8 cellular contexts compared by ENCODE assay signal in genomic region chr13:114117341-114117874, GRCh38. TPM values are rescaled to one million over a fixed set of nuclear protein-coding genes. Genes with fewer than 3 reads are reported as not detected.
DNase-seq lines count a peak whose midpoint lies in the region; ATAC-seq, FAIRE-seq and TF ChIP-seq lines count a peak whose summit lies in the region.
"Not testable (repeated sequence)": the region's sequence is repeated elsewhere in the genome, so short reads cannot be mapped to it uniquely, and the experiment has no call there.

No MANE protein-coding gene starts in this region.

- not testable (repeated sequence) for H3K9ac ChIP-seq in H1 (replicated peaks in 1 of 4; ENCODE audit: extremely low read depth in 1 of 4, low read depth in 3 of 4, low read length in 3 of 4); HepG2 (ENCODE audit: insufficient read depth, low read depth, low read length); skeletal muscle satellite cell (ENCODE audit: low read depth, low read length)
- H3K9ac ChIP-seq in neuronal stem cell (ENCODE audit: low read depth, low read length, poor library complexity) = peak overlapping the region; percentile 70

- H2BK20ac ChIP-seq in H1 (ENCODE audit: low read length) = peak overlapping the region; percentile 94

- H3K4me3 ChIP-seq in Caco-2 (ENCODE audit: low read depth, low read length); H1 (ENCODE audit: extremely low read depth in 1 of 4, insufficient read depth in 2 of 4, low read depth in 3 of 4, low read length in 4 of 4); HepG2 (replicated peaks in 1 of 3; ENCODE audit: insufficient read depth in 1 of 3, low read depth in 2 of 3, low read length in 3 of 3); aorta (ENCODE audit: low read length in 2 of 2): not testable (repeated sequence)
- H3K4me3 ChIP-seq in neuronal stem cell (ENCODE audit: low read length in 2 of 2) (peak overlapping the region in 1 of 2 donors; percentile 69), skeletal muscle satellite cell (ENCODE audit: low read length) (peak overlapping the region; percentile 49)

- H3K4ac ChIP-seq in H1 (replicated peaks; ENCODE audit: insufficient read length, low read depth, low read length); neuronal stem cell (ENCODE audit: low read length): not testable (repeated sequence)

- H3K4me3 Mint-ChIP-seq in Caco-2 (ENCODE audit: unreplicated experiment); T-helper 17 cell; activated naive CD4-positive, alpha-beta T cell treated with anti-CD3 and anti-CD28 coated beads, Interleukin-2, amount 10 ng/mL, durations not matched to agents 7 days and 5 days: not testable (repeated sequence)

- H2AFZ ChIP-seq in H1 (ENCODE audit: low read length); HepG2 (ENCODE audit: low read length); neuronal stem cell (ENCODE audit: low read length): not testable (repeated sequence)

- H4K91ac ChIP-seq in H1 (replicated peaks; ENCODE audit: insufficient read length, low read length); neuronal stem cell (ENCODE audit: low read depth, low read length, poor library complexity): not testable (repeated sequence)

- H2BK120ac ChIP-seq in H1 (replicated peaks; ENCODE audit: low read depth, low read length); neuronal stem cell (ENCODE audit: low read depth, low read length): not testable (repeated sequence)

- H3K4me2 ChIP-seq in H1 (ENCODE audit: insufficient read depth in 1 of 2, low read depth in 2 of 2, low read length in 2 of 2); HepG2 (ENCODE audit: low read depth, low read length); neuronal stem cell (ENCODE audit: insufficient read depth, low read length, poor library complexity, severe bottlenecking): not testable (repeated sequence)
- peak overlapping the region; percentile 80 for H3K4me2 ChIP-seq in skeletal muscle satellite cell (ENCODE audit: low read length)

- not testable (repeated sequence) for ATAC-seq in T-helper 17 cell; HepG2; aorta (ENCODE audit: low FRiP score)

- H2AK5ac ChIP-seq in H1 (ENCODE audit: low read depth, low read length) (peak overlapping the region; percentile 97), neuronal stem cell (ENCODE audit: low read depth, low read length) (peak overlapping the region; percentile 86)

- intact Hi-C loops in Caco-2 (cut with micrococcal nuclease; ENCODE audit: unreplicated experiment) = loop anchor here (10.0 kb wide), 1 partner anchor 53 kb away; no protein-coding TSS in a partner anchor
- intact Hi-C loops in HepG2 (cut with micrococcal nuclease; ENCODE audit: unreplicated experiment); aorta (cut with DNase I): not testable (repeated sequence)

- peaks cover 33% of the 10 kb centered on the region for H3K4me1 ChIP-seq in Caco-2
- peaks cover 9 to 26% (median 18%) of the 10 kb centered on the region in 4 experiments for H3K4me1 ChIP-seq in H1 (replicated peaks in 1 of 4; ENCODE audit: control insufficient read depth in 3 of 4, insufficient read depth in 4 of 4, low read length in 3 of 4)
- H3K4me1 ChIP-seq in HepG2 (ENCODE audit: insufficient read depth, low read length) = peaks cover 34% of the 10 kb centered on the region
- H3K4me1 ChIP-seq in neuronal stem cell (ENCODE audit: control insufficient read depth in 2 of 2, insufficient read depth in 1 of 2, low read depth in 1 of 2, low read length in 2 of 2) = peaks cover 30 to 42% of the 10 kb centered on the region in 2 donors
- peaks cover 75% of the 10 kb centered on the region for H3K4me1 ChIP-seq in skeletal muscle satellite cell (ENCODE audit: control insufficient read depth, insufficient read depth, low read length)
- not testable (repeated sequence) for H3K4me1 ChIP-seq in aorta (ENCODE audit: control insufficient read depth in 1 of 2, insufficient read depth in 2 of 2, low read length in 2 of 2)

- not testable (repeated sequence) for H3K27me3 ChIP-seq in Caco-2 (replicated peaks; ENCODE audit: control insufficient read depth, insufficient read depth, low read length); H1 (replicated peaks in 1 of 4; ENCODE audit: control insufficient read depth in 3 of 4, extremely low read depth in 1 of 4, insufficient read depth in 3 of 4, low read length in 3 of 4); neuronal stem cell (ENCODE audit: control insufficient read depth in 3 of 3, insufficient read depth in 3 of 3, low read depth in 1 of 3, low read length in 3 of 3); skeletal muscle satellite cell (ENCODE audit: control insufficient read depth, insufficient read depth, low read length); aorta (ENCODE audit: control insufficient read depth in 1 of 2, insufficient read depth in 2 of 2, low read length in 1 of 2)
- peaks cover 0 to 37% of the 10 kb centered on the region in 2 experiments; a peak in 4 of 5 replicates for H3K27me3 ChIP-seq in HepG2 (ENCODE audit: control insufficient read depth in 1 of 2, insufficient read depth in 2 of 2, low read length in 2 of 2)

- H3K9me3 Mint-ChIP-seq in Caco-2 (ENCODE audit: unreplicated experiment); activated naive CD4-positive, alpha-beta T cell treated with anti-CD3 and anti-CD28 coated beads, Interleukin-2, amount 10 ng/mL, durations not matched to agents 7 days and 5 days: not testable (repeated sequence)

- not testable (repeated sequence) for H3K36me3 Mint-ChIP-seq in Caco-2 (ENCODE audit: insufficient read depth, unreplicated experiment); T-helper 17 cell (ENCODE audit: low read depth)
- H3K36me3 Mint-ChIP-seq in activated naive CD4-positive, alpha-beta T cell treated with anti-CD3 and anti-CD28 coated beads, Interleukin-2, amount 10 ng/mL, durations not matched to agents 7 days and 5 days = peaks cover 61% of the 10 kb centered on the region

- H3K27ac Mint-ChIP-seq in Caco-2 (ENCODE audit: unreplicated experiment) (peak overlapping the region; percentile 45), T-helper 17 cell (peak overlapping the region; percentile 91)
- peak overlapping the region; percentile 80 for H3K27ac Mint-ChIP-seq in activated naive CD4-positive, alpha-beta T cell treated with anti-CD3 and anti-CD28 coated beads, Interleukin-2, amount 10 ng/mL, durations not matched to agents 7 days and 5 days

- peak overlapping the region; percentile 94; the same call in 1 of the 2 replicates for H2BK12ac ChIP-seq in H1 (ENCODE audit: low read depth, low read length)
- H2BK12ac ChIP-seq in neuronal stem cell (ENCODE audit: low read length) = peak overlapping the region; percentile 99

- TF ChIP-seq CTCF in Caco-2 (IDR thresholded peaks at IDR 0.05; ENCODE audit: insufficient read depth in 1 of 2, low read depth in 1 of 2, low read length in 1 of 2, severe bottlenecking in 1 of 2, unreplicated experiment in 1 of 2); H1 (IDR thresholded peaks at IDR 0.05; ENCODE audit: control extremely low read depth in 1 of 3, insufficient read depth in 1 of 3, low read depth in 1 of 3, low read length in 3 of 3); HepG2 (CRISPR knock-in tag; IDR thresholded peaks at IDR 0.05): not testable (repeated sequence)

- CTCF ChIA-PET in Caco-2 (lab: Charles Lee); activated naive CD4-positive, alpha-beta T cell treated with anti-CD3 and anti-CD28 coated beads, Interleukin-2, amount 10 ng/mL, durations not matched to agents 7 days and 5 days (lab: Charles Lee); H1 (lab: Charles Lee; ENCODE audit: partially characterized antibody); HepG2 (lab: Yijun Ruan, JAX; ENCODE audit: low intra/inter-chr PET ratio, low total read pairs): not testable (repeated sequence)

- H3K27ac ChIP-seq in H1 (ENCODE audit: low read depth, low read length); HepG2 (ENCODE audit: extremely low read length, insufficient read depth, low read length); neuronal stem cell (replicated peaks; ENCODE audit: low read length); aorta (ENCODE audit: low read depth in 1 of 2, low read length in 2 of 2): not testable (repeated sequence)

- H4K20me1 ChIP-seq in H1 (replicated peaks in 1 of 2; ENCODE audit: control insufficient read depth in 1 of 2, insufficient read depth in 2 of 2, low read length in 2 of 2) = peaks cover 3 to 11% of the 10 kb centered on the region in 2 experiments
- H4K20me1 ChIP-seq in HepG2 (ENCODE audit: insufficient read depth, low read length) = not testable (repeated sequence)

- TF ChIP-seq POLR2A in H1 (IDR thresholded peaks at IDR 0.05; ENCODE audit: control extremely low read depth in 1 of 2, low read depth in 2 of 2, low read length in 2 of 2); HepG2 (IDR thresholded peaks at IDR 0.05; ENCODE audit: insufficient read depth in 1 of 2, low read depth in 2 of 2, low read length in 2 of 2): not testable (repeated sequence)

- DNase-seq in Caco-2 (peak in 1 of 2 experiments; percentile 9), aorta (peak; percentile 35 to 43)
- not testable (repeated sequence) for DNase-seq in T-helper 17 cell; activated naive CD4-positive, alpha-beta T cell treated with anti-CD3 and anti-CD28 coated beads, Interleukin-2, amount 10 ng/mL, durations not matched to agents 7 days and 5 days; H1 (ENCODE audit: low read depth in 1 of 2, low spot score in 2 of 2); HepG2 (ENCODE audit: low spot score); neuronal stem cell (ENCODE audit: low spot score)

- in situ Hi-C loops in HepG2 (cut with HindIII; ENCODE audit: extremely low pct_ligation_motif_present, low pct_unique_long_range_greater_than_20kb) = not testable (repeated sequence)

- H3K79me1 ChIP-seq in H1 (ENCODE audit: low read depth, low read length) = peaks cover 11% of the 10 kb centered on the region
- H3K79me1 ChIP-seq in neuronal stem cell (ENCODE audit: low read depth, low read length) = peaks cover 20% of the 10 kb centered on the region

- H3K9me3 ChIP-seq in Caco-2; T-helper 17 cell (ENCODE audit: control insufficient read depth, low read length, poor library complexity, severe bottlenecking); H1 (ENCODE audit: insufficient read depth in 2 of 2, low read depth in 1 of 2, low read length in 1 of 2); HepG2 (ENCODE audit: low read length); neuronal stem cell (replicated peaks in 1 of 2; ENCODE audit: control insufficient read depth in 2 of 2, insufficient read depth in 1 of 2, low read depth in 1 of 2, low read length in 2 of 2); skeletal muscle satellite cell (replicated peaks; ENCODE audit: low read length); aorta (ENCODE audit: control insufficient read depth, low read length): not testable (repeated sequence)

- not testable (repeated sequence) for TF ChIP-seq RAD21 in H1 (IDR thresholded peaks at IDR 0.05 in 1 of 2, conservative IDR thresholded peaks at IDR 0.05 in 1 of 2; ENCODE audit: low read depth in 2 of 2, low read length in 2 of 2); HepG2 (CRISPR knock-in tag; IDR thresholded peaks at IDR 0.05)

- not testable (repeated sequence) for H3K27me3 Mint-ChIP-seq in Caco-2 (ENCODE audit: insufficient read depth, unreplicated experiment); T-helper 17 cell; activated naive CD4-positive, alpha-beta T cell treated with anti-CD3 and anti-CD28 coated beads, Interleukin-2, amount 10 ng/mL, durations not matched to agents 7 days and 5 days

- POLR2A ChIA-PET in Caco-2 (lab: Charles Lee); H1 (lab: Charles Lee; ENCODE audit: partially characterized antibody); HepG2 (lab: Yijun Ruan, JAX): not testable (repeated sequence)

- peaks cover 0 to 27% of the 10 kb centered on the region in 2 experiments; a peak in 2 of 4 replicates for H3K79me2 ChIP-seq in H1 (ENCODE audit: control insufficient read depth in 1 of 2, insufficient read depth in 2 of 2, low read length in 2 of 2)
- not testable (repeated sequence) for H3K79me2 ChIP-seq in HepG2 (ENCODE audit: insufficient read depth, low read length)

- H3K36me3 ChIP-seq in Caco-2 (ENCODE audit: control insufficient read depth, insufficient read depth, low read length); H1 (ENCODE audit: control insufficient read depth in 2 of 4, insufficient read depth in 4 of 4, low read length in 3 of 4); HepG2 (replicated peaks in 1 of 2; ENCODE audit: control insufficient read depth in 1 of 2, insufficient read depth in 2 of 2, low read length in 2 of 2); aorta (ENCODE audit: control insufficient read depth in 1 of 2, insufficient read depth in 2 of 2, low read length in 1 of 2): not testable (repeated sequence)
- H3K36me3 ChIP-seq in neuronal stem cell (replicated peaks in 1 of 2; ENCODE audit: control insufficient read depth in 2 of 2, insufficient read depth in 2 of 2, low read length in 2 of 2) (peaks cover 0 to 18% of the 10 kb centered on the region in 2 donors), skeletal muscle satellite cell (ENCODE audit: insufficient read depth, low read length) (peaks cover 11% of the 10 kb centered on the region)

- TF ChIP-seq EP300 in H1 (IDR thresholded peaks at IDR 0.05; ENCODE audit: borderline replicate concordance in 1 of 2, low read depth in 2 of 2, low read length in 2 of 2); HepG2 (IDR thresholded peaks at IDR 0.05; ENCODE audit: low read depth in 2 of 2, low read length in 2 of 2); HepG2 (CRISPR knock-in tag; IDR thresholded peaks at IDR 0.05; ENCODE audit: borderline replicate concordance): not testable (repeated sequence)

- H4K5ac ChIP-seq in H1 (ENCODE audit: insufficient read length, low read depth, low read length) = not testable (repeated sequence)

- H3K14ac ChIP-seq in H1 (ENCODE audit: insufficient read length) = not testable (repeated sequence)
- peak overlapping the region; percentile 90 for H3K14ac ChIP-seq in neuronal stem cell (ENCODE audit: low read length)

- H3K4me1 Mint-ChIP-seq in Caco-2 (ENCODE audit: low read depth, unreplicated experiment) (peaks cover 20% of the 10 kb centered on the region), T-helper 17 cell (peaks cover 44% of the 10 kb centered on the region)
- H3K4me1 Mint-ChIP-seq in activated naive CD4-positive, alpha-beta T cell treated with anti-CD3 and anti-CD28 coated beads, Interleukin-2, amount 10 ng/mL, durations not matched to agents 7 days and 5 days = peaks cover 73% of the 10 kb centered on the region

- 95% methylated on average over 20 of the region's 20 CpGs; no CpG with 5 or more reads in 1 of the 2 experiments for WGBS in H1 (ENCODE audit: extremely low coverage in 1 of 2, insufficient coverage in 1 of 2, insufficient read length in 1 of 2, insufficient replicate concordance in 2 of 2, low coverage in 1 of 2, low lambda C conversion rate in 2 of 2, missing lambda C conversion rate in 1 of 2), 2 experiments
- WGBS in HepG2 (ENCODE audit: low lambda C conversion rate) = 52% methylated on average over 20 of the region's 20 CpGs
- WGBS in neuronal stem cell (ENCODE audit: extremely low coverage in 2 of 2, insufficient read length in 2 of 2, insufficient replicate concordance in 1 of 2), 2 donors = no CpG with 5 or more reads among the region's 20 CpGs
- 87 to 92% methylated on average over 20 of the region's 20 CpGs for WGBS in aorta, 2 donors

- H4K8ac ChIP-seq in H1 (ENCODE audit: extremely low read depth, insufficient read depth, low read length) = not testable (repeated sequence)
- peak overlapping the region; percentile 43 for H4K8ac ChIP-seq in neuronal stem cell (ENCODE audit: low read depth, low read length)

- peak overlapping the region; percentile 89 for H2BK15ac ChIP-seq in H1 (ENCODE audit: low read length)
- H2BK15ac ChIP-seq in neuronal stem cell (ENCODE audit: low read length) = not testable (repeated sequence)

- peak overlapping the region; percentile 91 for H2BK5ac ChIP-seq in H1 (ENCODE audit: low read depth, low read length)
- not testable (repeated sequence) for H2BK5ac ChIP-seq in neuronal stem cell (ENCODE audit: low read length)

- FAIRE-seq in H1 (lab: Jason Lieb, UNC); HepG2 (lab: Jason Lieb, UNC): not testable (repeated sequence)

- BruUV-seq in Caco-2 (replicated peaks; lab: Mats Ljungman, UMichigan); HepG2 (replicated peaks; lab: Mats Ljungman, UMichigan): not testable (repeated sequence)

- not testable (repeated sequence) for H3K18ac ChIP-seq in H1 (ENCODE audit: extremely low read depth, low read length)
- peak overlapping the region; percentile 91 for H3K18ac ChIP-seq in neuronal stem cell (ENCODE audit: low read length)

- H3K56ac ChIP-seq in H1 (replicated peaks; ENCODE audit: insufficient read length, low read depth, low read length) = not testable (repeated sequence)

- H3K23ac ChIP-seq in H1 (ENCODE audit: insufficient read length); neuronal stem cell (ENCODE audit: low read depth, low read length, poor library complexity): not testable (repeated sequence)

- not testable (repeated sequence) for H3K23me2 ChIP-seq in H1 (ENCODE audit: low read depth, low read length)

RNA-seq across cellular contexts. Expression of gene RASA3, which starts 15.0 kb away (rescaled TPM):
- total RNA-seq in Caco-2 (2022) (0.88 and 0.95 TPM in 2 replicates), T-helper 17 cell (100 to 1,000 TPM; 204 to 215 TPM), HepG2 (2016; rRNA removed; fragmentation: Illumina TruSeq; extraction: Trizol) (not detected in 2 replicates), aorta (10 to 100 TPM; 34.8 to 42.3 TPM)
- 21.9 TPM in 2 replicates for total RNA-seq in H1 (2021; fragmentation: NEBNext Ultra II Directional; extraction: Animal tissue kit (Norgen Biotek cat#: 25700))
- polyA plus RNA-seq in H1 (2011; rRNA removed) (7.5 and 11.0 TPM in 2 replicates), HepG2 (2011; rRNA removed) (0.05 and 0.07 TPM in 2 replicates), aorta (10 to 100 TPM in 1 of 2 donors, 1 to 10 TPM in 1; 8.1 to 23.0 TPM)
- polyA plus RNA-seq in H1 (2011; cell fraction: cytosol; rRNA removed) = 12.9 TPM
- 15.0 TPM for polyA plus RNA-seq in H1 (2011; cell fraction: nucleus; rRNA removed)
- polyA plus RNA-seq in H1 (2012, experiment 1 of 2) = 11.8 to 14.5 TPM (median 13.4 TPM) in 4 replicates
- 7.7 TPM for polyA plus RNA-seq in H1 (2012, experiment 2 of 2)
- polyA plus RNA-seq in H1 (2013, experiment 1 of 2) = 11.2 TPM
- 11.4 TPM for polyA plus RNA-seq in H1 (2013, experiment 2 of 2)
- polyA minus RNA-seq in H1 (2011; rRNA and poly(A)+ RNA removed) = 10.6 and 10.8 TPM in 2 replicates
- polyA minus RNA-seq in H1 (2011; cell fraction: cytosol; rRNA and poly(A)+ RNA removed) = 11.4 TPM
- 6.9 TPM for polyA minus RNA-seq in H1 (2011; cell fraction: nucleus; rRNA and poly(A)+ RNA removed)
- total RNA-seq in HepG2 (2016; cell fraction: cytosol; rRNA removed; fragmentation: Illumina TruSeq; extraction: Trizol; ENCODE audit: low read depth) = not detected in 2 replicates
- total RNA-seq in HepG2 (2016; cell fraction: insoluble cytoplasmic fraction; rRNA removed; fragmentation: Illumina TruSeq; extraction: Trizol) = 0.06 and 0.09 TPM in 2 replicates
- not detected in 2 replicates for total RNA-seq in HepG2 (2016; cell fraction: membrane; rRNA removed; fragmentation: Illumina TruSeq; extraction: Trizol)
- total RNA-seq in HepG2 (2016; cell fraction: nucleus; rRNA removed; fragmentation: Illumina TruSeq; extraction: Trizol) = 0.09 TPM in 1 of 2 replicates, not detected in the other
- 0.09 TPM in 2 replicates for polyA plus RNA-seq in HepG2 (2011; cell fraction: cytosol; rRNA removed)
- polyA plus RNA-seq in HepG2 (2011; cell fraction: nucleus; rRNA removed) = 0.14 and 0.21 TPM in 2 replicates
- 0.04 TPM in 1 of 2 replicates, not detected in the other for polyA plus RNA-seq in HepG2 (2012)
- polyA plus RNA-seq in HepG2 (2016; cell fraction: cytosol; fragmentation: Illumina TruSeq; extraction: Trizol; ENCODE audit: low read depth) = not detected in 2 replicates
- not detected in 2 replicates for polyA plus RNA-seq in HepG2 (2016; cell fraction: insoluble cytoplasmic fraction; fragmentation: Illumina TruSeq; extraction: Trizol; ENCODE audit: low read depth)
- not detected in 2 replicates for polyA plus RNA-seq in HepG2 (2016; cell fraction: membrane; fragmentation: Illumina TruSeq; extraction: Trizol; ENCODE audit: low read depth)
- polyA plus RNA-seq in HepG2 (2016; cell fraction: nucleus; fragmentation: Illumina TruSeq; extraction: Trizol; ENCODE audit: insufficient read depth, low read depth) = 0.11 TPM in 1 of 2 replicates, not detected in the other
- 0.20 and 10.0 TPM in 2 replicates for polyA minus RNA-seq in HepG2 (2011; rRNA and poly(A)+ RNA removed; ENCODE audit: low replicate concordance)
- 0.20 and 0.26 TPM in 2 replicates for polyA minus RNA-seq in HepG2 (2011; cell fraction: cytosol; rRNA and poly(A)+ RNA removed)
- polyA minus RNA-seq in HepG2 (2011; cell fraction: nucleus; rRNA and poly(A)+ RNA removed) = 0.12 and 0.26 TPM in 2 replicates
- 9.5 TPM for polyA plus RNA-seq in neuronal stem cell (2013, experiment 1 of 2)
- polyA plus RNA-seq in neuronal stem cell (2013, experiment 2 of 2) = 8.9 TPM
- 33.2 and 35.2 TPM in 2 replicates for total RNA-seq in skeletal muscle satellite cell (2012; rRNA removed)

Comparison
In these comparisons a context has a peak if more than half of its experiments do, and no peak if none do; other contexts are left out.
1. RNA of gene RASA3, which starts 15.0 kb away (total RNA-seq): 204 to 215 TPM in T-helper 17 cell, 34.8 to 42.3 TPM in aorta and 21.9 TPM in H1; 0.88 to 0.95 TPM in Caco-2 and 0.06 to 0.09 TPM in HepG2; every median in the first group is over 10 times any median in the second.
2. Peak in every context shown above with its lines, with median percentiles within 50 percentile points of each other: H3K27ac Mint-ChIP-seq.